ENCODE assay signal across 1 cellular context in genomic region chr5:115841382-115842088, GRCh38.
A peak's percentile ranks its signal among the peaks of the same experiment; 100 is the strongest.
TF ChIP-seq lines count a peak whose summit lies in the region.

AP3S1 (plus strand) TSS chr5:115841935; CDS start chr5:115842038, 103 bp downstream.
ATG12 (minus strand) TSS chr5:115841565; CDS start chr5:115841552, 13 bp downstream.

TF ChIP-seq in K562, 482 proteins besides CTCF, POLR2A, EP300 and RAD21 (continued from another document and continues in another):
- no peak for TF ChIP-seq RREB1 (CRISPR knock-in tag; IDR thresholded peaks at IDR 0.05)
- no peak for TF ChIP-seq ZNF407 (IDR thresholded peaks at IDR 0.05; ENCODE audit: low read depth)
- peak; percentile 94 for TF ChIP-seq MYC (IDR thresholded peaks at IDR 0.05; ENCODE audit: low read depth, low read length)
- no peak; the same call in 1 of the 2 replicates for TF ChIP-seq MYC (CRISPR knock-in tag; IDR thresholded peaks at IDR 0.05; ENCODE audit: borderline replicate concordance, low read depth)
- no peak for TF ChIP-seq FUS (optimal IDR thresholded peaks at IDR 0.05; ENCODE audit: low read depth, low read length)
- TF ChIP-seq ZNF444 (CRISPR knock-in tag; IDR thresholded peaks at IDR 0.05) = no peak
- TF ChIP-seq MYNN (IDR thresholded peaks at IDR 0.05) = peak; percentile 50; the same call in 1 of the 2 replicates
- TF ChIP-seq MYNN (CRISPR knock-in tag; IDR thresholded peaks at IDR 0.05) = no peak
- no peak for TF ChIP-seq HIVEP1 (CRISPR knock-in tag; IDR thresholded peaks at IDR 0.05)
- no peak for TF ChIP-seq ZNF263 (CRISPR knock-in tag; IDR thresholded peaks at IDR 0.05; ENCODE audit: borderline replicate concordance)
- peak; percentile 34 for TF ChIP-seq TCF7 (IDR thresholded peaks at IDR 0.05; ENCODE audit: borderline replicate concordance)
- no peak for TF ChIP-seq XRCC4 (IDR thresholded peaks at IDR 0.05; ENCODE audit: extremely low read depth, insufficient read depth, insufficient read length)
- no peak for TF ChIP-seq ZNF347 (CRISPR knock-in tag; IDR thresholded peaks at IDR 0.05; ENCODE audit: low read depth)
- TF ChIP-seq ZNF507 (tag; conservative IDR thresholded peaks at IDR 0.05) = no peak
- no peak for TF ChIP-seq ELK1 (CRISPR knock-in tag; IDR thresholded peaks at IDR 0.05)
- peak; percentile 95 for TF ChIP-seq EGR1 (conservative IDR thresholded peaks at IDR 0.05)
- TF ChIP-seq NCOR1 (IDR thresholded peaks at IDR 0.05) = 0 out of 2 replicates have a peak, but pooled peaks have one; percentile 14
- TF ChIP-seq ZFP36 (IDR thresholded peaks at IDR 0.05; ENCODE audit: low read depth, low read length, partially characterized antibody) = no peak
- TF ChIP-seq RNF2 (IDR thresholded peaks at IDR 0.05) = peak; percentile 76
- no peak for TF ChIP-seq ZNF764 (CRISPR knock-in tag; IDR thresholded peaks at IDR 0.05; ENCODE audit: low read depth)
- peak; percentile 88 to 95 for TF ChIP-seq MAZ (CRISPR knock-in tag; conservative IDR thresholded peaks at IDR 0.05 in 1 of 2, IDR thresholded peaks at IDR 0.05 in 1 of 2)
- TF ChIP-seq CREB5 (CRISPR knock-in tag; IDR thresholded peaks at IDR 0.05) = no peak
- no peak for TF ChIP-seq ZBTB8A (IDR thresholded peaks at IDR 0.05; ENCODE audit: partially characterized antibody)
- TF ChIP-seq RFX5 (IDR thresholded peaks at IDR 0.05; ENCODE audit: low read depth, low read length) = no peak
- TF ChIP-seq U2AF2 (optimal IDR thresholded peaks at IDR 0.05; ENCODE audit: low read depth, low read length) = no peak
- TF ChIP-seq E2F8 (IDR thresholded peaks at IDR 0.05; ENCODE audit: low read depth, partially characterized antibody) = peak; percentile 58
- TF ChIP-seq SMARCB1 (IDR thresholded peaks at IDR 0.05; ENCODE audit: insufficient read length, low read depth) = no peak
- no peak for TF ChIP-seq ZNF217 (CRISPR knock-in tag; IDR thresholded peaks at IDR 0.05)
- no peak for TF ChIP-seq E2F4 (CRISPR knock-in tag; IDR thresholded peaks at IDR 0.05; ENCODE audit: low read depth)
- peak; percentile 92 for TF ChIP-seq BHLHE40 (IDR thresholded peaks at IDR 0.05; ENCODE audit: low read length)
- no peak for TF ChIP-seq NFIX (CRISPR knock-in tag; IDR thresholded peaks at IDR 0.05; ENCODE audit: low read depth)
- peak; percentile 97 for TF ChIP-seq EP400 (IDR thresholded peaks at IDR 0.05)
- no peak for TF ChIP-seq SMARCC2 (IDR thresholded peaks at IDR 0.05; ENCODE audit: low read depth)
- TF ChIP-seq MEIS2 (IDR thresholded peaks at IDR 0.05; ENCODE audit: partially characterized antibody) = no peak
- TF ChIP-seq BRD9 (IDR thresholded peaks at IDR 0.05; ENCODE audit: low read depth, partially characterized antibody) = peak; percentile 62
- TF ChIP-seq LEF1 (IDR thresholded peaks at IDR 0.05) = no peak; the same call in 1 of the 2 replicates
- no peak; the same call in 1 of the 2 replicates for TF ChIP-seq LARP7 (IDR thresholded peaks at IDR 0.05)
- no peak for TF ChIP-seq SLC30A9 (CRISPR knock-in tag; IDR thresholded peaks at IDR 0.05)
- TF ChIP-seq ZNF354B (CRISPR knock-in tag; IDR thresholded peaks at IDR 0.05) = no peak
- TF ChIP-seq MITF (IDR thresholded peaks at IDR 0.05) = peak; percentile 71; the same call in 1 of the 2 replicates
